In the genomic region with DNA sequence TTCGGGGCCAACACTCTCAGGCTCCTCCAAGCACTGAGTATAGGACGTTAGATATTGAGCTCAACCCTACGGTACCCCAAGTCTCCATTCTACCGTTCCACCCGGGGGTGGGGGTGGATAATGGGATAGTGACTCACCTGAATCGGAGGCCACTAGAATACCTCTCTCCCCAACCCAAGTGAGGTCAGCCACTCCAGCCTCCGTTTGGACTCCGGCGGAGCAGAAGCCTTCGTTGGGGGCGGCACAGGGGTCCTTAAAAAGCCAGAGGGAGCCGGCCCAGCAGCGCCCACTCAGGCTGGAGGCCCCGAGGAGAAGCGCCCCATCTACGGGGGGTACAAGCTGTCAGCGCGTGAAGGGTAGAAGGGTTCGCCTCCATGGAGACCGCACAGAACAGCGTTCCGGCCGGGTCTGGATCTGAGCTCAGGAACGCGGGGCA, we compare ENCODE assay signal across 1 cellular context.
TF ChIP-seq lines count a peak whose summit lies in the region.

No MANE protein-coding gene starts in this region.

TF ChIP-seq in liver, 16 proteins besides CTCF, POLR2A, EP300 and RAD21:
- TF ChIP-seq EGR1 (IDR thresholded peaks at IDR 0.05; ENCODE audit: low read depth in 2 of 2) (no peak), HNF4G (IDR thresholded peaks at IDR 0.05) (no peak), GABPA (IDR thresholded peaks at IDR 0.05 in 1 of 2, conservative IDR thresholded peaks at IDR 0.05 in 1 of 2) (no peak), SP1 (IDR thresholded peaks at IDR 0.05) (no peak), FOXA1 (IDR thresholded peaks at IDR 0.05) (no peak), TAF1 (conservative IDR thresholded peaks at IDR 0.05) (no peak), YY1 (IDR thresholded peaks at IDR 0.05) (no peak), HNF4A (conservative IDR thresholded peaks at IDR 0.05) (no peak), NR2F2 (IDR thresholded peaks at IDR 0.05) (no peak), JUND (IDR thresholded peaks at IDR 0.05) (no peak), RXRA (IDR thresholded peaks at IDR 0.05) (no peak), FOXA2 (IDR thresholded peaks at IDR 0.05) (no peak)
- TF ChIP-seq, protein P1, sequence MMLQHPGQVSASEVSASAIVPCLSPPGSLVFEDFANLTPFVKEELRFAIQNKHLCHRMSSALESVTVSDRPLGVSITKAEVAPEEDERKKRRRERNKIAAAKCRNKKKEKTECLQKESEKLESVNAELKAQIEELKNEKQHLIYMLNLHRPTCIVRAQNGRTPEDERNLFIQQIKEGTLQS (IDR thresholded peaks at IDR 0.05), result no peak
- TF ChIP-seq, protein P2, sequence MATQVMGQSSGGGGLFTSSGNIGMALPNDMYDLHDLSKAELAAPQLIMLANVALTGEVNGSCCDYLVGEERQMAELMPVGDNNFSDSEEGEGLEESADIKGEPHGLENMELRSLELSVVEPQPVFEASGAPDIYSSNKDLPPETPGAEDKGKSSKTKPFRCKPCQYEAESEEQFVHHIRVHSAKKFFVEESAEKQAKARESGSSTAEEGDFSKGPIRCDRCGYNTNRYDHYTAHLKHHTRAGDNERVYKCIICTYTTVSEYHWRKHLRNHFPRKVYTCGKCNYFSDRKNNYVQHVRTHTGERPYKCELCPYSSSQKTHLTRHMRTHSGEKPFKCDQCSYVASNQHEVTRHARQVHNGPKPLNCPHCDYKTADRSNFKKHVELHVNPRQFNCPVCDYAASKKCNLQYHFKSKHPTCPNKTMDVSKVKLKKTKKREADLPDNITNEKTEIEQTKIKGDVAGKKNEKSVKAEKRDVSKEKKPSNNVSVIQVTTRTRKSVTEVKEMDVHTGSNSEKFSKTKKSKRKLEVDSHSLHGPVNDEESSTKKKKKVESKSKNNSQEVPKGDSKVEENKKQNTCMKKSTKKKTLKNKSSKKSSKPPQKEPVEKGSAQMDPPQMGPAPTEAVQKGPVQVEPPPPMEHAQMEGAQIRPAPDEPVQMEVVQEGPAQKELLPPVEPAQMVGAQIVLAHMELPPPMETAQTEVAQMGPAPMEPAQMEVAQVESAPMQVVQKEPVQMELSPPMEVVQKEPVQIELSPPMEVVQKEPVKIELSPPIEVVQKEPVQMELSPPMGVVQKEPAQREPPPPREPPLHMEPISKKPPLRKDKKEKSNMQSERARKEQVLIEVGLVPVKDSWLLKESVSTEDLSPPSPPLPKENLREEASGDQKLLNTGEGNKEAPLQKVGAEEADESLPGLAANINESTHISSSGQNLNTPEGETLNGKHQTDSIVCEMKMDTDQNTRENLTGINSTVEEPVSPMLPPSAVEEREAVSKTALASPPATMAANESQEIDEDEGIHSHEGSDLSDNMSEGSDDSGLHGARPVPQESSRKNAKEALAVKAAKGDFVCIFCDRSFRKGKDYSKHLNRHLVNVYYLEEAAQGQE (IDR thresholded peaks at IDR 0.05), result no peak
- TF ChIP-seq, protein P3, sequence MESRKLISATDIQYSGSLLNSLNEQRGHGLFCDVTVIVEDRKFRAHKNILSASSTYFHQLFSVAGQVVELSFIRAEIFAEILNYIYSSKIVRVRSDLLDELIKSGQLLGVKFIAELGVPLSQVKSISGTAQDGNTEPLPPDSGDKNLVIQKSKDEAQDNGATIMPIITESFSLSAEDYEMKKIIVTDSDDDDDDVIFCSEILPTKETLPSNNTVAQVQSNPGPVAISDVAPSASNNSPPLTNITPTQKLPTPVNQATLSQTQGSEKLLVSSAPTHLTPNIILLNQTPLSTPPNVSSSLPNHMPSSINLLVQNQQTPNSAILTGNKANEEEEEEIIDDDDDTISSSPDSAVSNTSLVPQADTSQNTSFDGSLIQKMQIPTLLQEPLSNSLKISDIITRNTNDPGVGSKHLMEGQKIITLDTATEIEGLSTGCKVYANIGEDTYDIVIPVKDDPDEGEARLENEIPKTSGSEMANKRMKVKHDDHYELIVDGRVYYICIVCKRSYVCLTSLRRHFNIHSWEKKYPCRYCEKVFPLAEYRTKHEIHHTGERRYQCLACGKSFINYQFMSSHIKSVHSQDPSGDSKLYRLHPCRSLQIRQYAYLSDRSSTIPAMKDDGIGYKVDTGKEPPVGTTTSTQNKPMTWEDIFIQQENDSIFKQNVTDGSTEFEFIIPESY (IDR thresholded peaks at IDR 0.05), result no peak
- TF ChIP-seq, protein P4, sequence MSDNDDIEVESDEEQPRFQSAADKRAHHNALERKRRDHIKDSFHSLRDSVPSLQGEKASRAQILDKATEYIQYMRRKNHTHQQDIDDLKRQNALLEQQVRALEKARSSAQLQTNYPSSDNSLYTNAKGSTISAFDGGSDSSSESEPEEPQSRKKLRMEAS (IDR thresholded peaks at IDR 0.05), result no peak
